In genomic region chr7:145700488-145700887, GRCh38 we compare ENCODE assay signal across 34 cellular contexts.
"Had no signal": no experiment of that assay in that cellular context is flagged by ENCODE, and none has a peak within 500 bp of the region (broad histone marks: within the 10 kb centered on the region; RNA-seq: fewer than 3 reads in every experiment).

No MANE protein-coding gene starts in this region.

- ATAC-seq: activated naive CD4-positive, alpha-beta T cell treated with anti-CD3 and anti-CD28 coated beads, Interleukin-2, amount 50 U/mL, for 72 hours; activated naive CD8-positive, alpha-beta T cell treated with anti-CD3 and anti-CD28 coated beads, Interleukin-2, amount 50 U/mL, for 24 hours; activated T-cell treated with anti-CD3 and anti-CD28 coated beads, Interleukin-2, amount 50 U/mL, for 4 hours; activated T-cell treated with anti-CD3 and anti-CD28 coated beads, Interleukin-2, amount 50 U/mL, for 72 hours; activated T-helper 17 cell treated with anti-CD3 and anti-CD28 coated beads, Interleukin-2, amount 50 U/mL, for 72 hours; body of pancreas had no signal

- DNase-seq: activated effector memory CD4-positive, alpha-beta T cell treated with anti-CD3 and anti-CD28 coated beads, Interleukin-2, amount 50 U/mL, for 16 hours; activated effector memory CD4-positive, alpha-beta T cell treated with Interleukin-2 at 50 U/mL for 16 hours; activated gamma-delta T cell; activated gamma-delta T cell treated with Interleukin-2 at 50 U/mL for 16 hours; activated naive CD4-positive, alpha-beta T cell; activated naive CD4-positive, alpha-beta T cell treated with anti-CD3 and anti-CD28 coated beads for 36 hours; activated naive CD4-positive, alpha-beta T cell treated with anti-CD3 and anti-CD28 coated beads, Interleukin-2, amount 10 ng/mL, durations not matched to agents 7 days and 5 days; activated naive CD4-positive, alpha-beta T cell treated with anti-CD3 and anti-CD28 coated beads, Interleukin-2, amount 50 U/mL, for 16 hours; activated naive CD4-positive, alpha-beta T cell treated with Interleukin-2 at 50 U/mL for 16 hours; activated naive CD8-positive, alpha-beta T cell treated with anti-CD3 and anti-CD28 coated beads for 36 hours; activated naive CD8-positive, alpha-beta T cell treated with anti-CD3 and anti-CD28 coated beads, Interleukin-2, amount 10 ng/mL, durations not matched to agents 7 days and 5 days; activated naive CD8-positive, alpha-beta T cell treated with anti-CD3 and anti-CD28 coated beads, Interleukin-2, amount 50 U/mL, for 24 hours; activated T-cell treated with anti-CD3 and anti-CD28 coated beads, Interleukin-2, amount 50 U/mL, for 1 hour; activated T-cell treated with anti-CD3 and anti-CD28 coated beads, Interleukin-2, amount 50 U/mL, for 24 hours; activated T-cell treated with anti-CD3 and anti-CD28 coated beads, Interleukin-2, amount 50 U/mL, for 4 hours; activated T-cell treated with anti-CD3 and anti-CD28 coated beads, Interleukin-2, amount 50 U/mL, for 48 hours; activated T-cell treated with anti-CD3 and anti-CD28 coated beads, Interleukin-2, amount 50 U/mL, for 72 hours; adrenal gland; amniotic stem cell; amygdala; anterior cingulate cortex; aorta; body of pancreas; brain microvascular endothelial cell; caudate nucleus; central memory CD4-positive, alpha-beta T cell; cerebellar nuclear complex had no signal

- H3K4me3 ChIP-seq: adrenal gland, ascending aorta, body of pancreas, breast epithelium, cardiac muscle cell had no signal

- H3K27ac ChIP-seq: adrenal gland, ascending aorta, body of pancreas, brain microvascular endothelial cell, breast epithelium, cardiac muscle cell had no signal

- H3K4me1 ChIP-seq: adrenal gland, ascending aorta, body of pancreas, breast epithelium had no signal

- H3K27me3 ChIP-seq: adrenal gland, ascending aorta, body of pancreas, brain microvascular endothelial cell, breast epithelium, cardiac muscle cell had no signal

- H3K36me3 ChIP-seq: adrenal gland, ascending aorta, brain microvascular endothelial cell, breast epithelium, cardiac muscle cell had no signal

- H3K9me3 ChIP-seq: ascending aorta, body of pancreas, breast epithelium had no signal

- FAIRE-seq: astrocyte, bronchial epithelial cell had no signal
